Comparison of ENCODE assay signal across 8 cellular contexts in the genomic region with DNA sequence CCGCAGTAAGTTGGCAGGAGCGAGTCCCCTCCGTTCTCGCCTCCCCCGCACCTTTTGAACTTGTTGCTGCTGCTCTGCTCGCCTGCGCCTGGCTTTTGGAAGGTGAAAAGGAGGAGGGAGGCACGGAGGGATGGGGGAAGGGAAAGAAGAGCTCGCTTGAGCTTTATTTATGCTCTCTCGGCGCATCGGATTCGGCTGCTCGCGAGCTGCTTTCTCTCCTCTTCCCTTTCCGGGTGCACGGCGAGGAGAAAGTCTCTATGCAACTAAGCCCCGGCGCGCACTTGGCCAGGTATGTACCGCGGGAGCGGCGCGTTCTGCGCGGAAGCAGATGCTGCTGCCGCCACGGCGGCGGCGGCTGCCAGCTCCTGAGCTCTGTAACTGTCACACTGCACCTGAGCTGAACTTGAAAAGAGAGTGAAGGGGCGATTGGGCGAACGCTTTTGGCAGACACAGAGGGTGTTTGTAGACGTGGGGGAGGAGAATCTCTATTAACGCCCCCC. TPM values are rescaled to one million over a fixed set of nuclear protein-coding genes. Genes with fewer than 3 reads are reported as not detected.
DNase-seq lines count a peak whose midpoint lies in the region; ATAC-seq lines count a peak whose summit lies in the region.

No MANE protein-coding gene starts in this region.

- ATAC-seq in HG02642 (IDR thresholded peaks at IDR 0.05; ENCODE audit: poor library complexity, unreplicated experiment) = peak; percentile 77
- peak; percentile 32 for ATAC-seq in stimulated activated effector memory CD8-positive, alpha-beta T cell treated with anti-CD3 and anti-CD28 coated beads, Interleukin-12 subunit alpha, Interleukin-12 subunit beta, amount 100 ng/mL, for 72 hours

- H3K27ac ChIP-seq in iPS-20b (ENCODE audit: low read length) = no peak overlapping the region

- DNase-seq in activated CD4-positive, alpha-beta T cell treated with anti-CD3 and anti-CD28 coated beads, Interleukin-2, amount 10 ng/mL, durations not matched to agents 24 days and 14 days = peak; percentile 66
- no peak for DNase-seq in activated CD4-positive, alpha-beta T cell treated with anti-CD3 and anti-CD28 coated beads, Interleukin-2, amount 50 U/mL, for 1 hour
- DNase-seq in NCI-H1694 treated with DMSO at 0.1 percent for 48 hours (lab: John Stamatoyannopoulos, UW) (peak; percentile 30), astrocyte of the hippocampus (ENCODE audit: low read depth, low spot score) (peak; percentile 45), NOMO-1 treated with dmso at 0.1 percent for 144 hours (lab: John Stamatoyannopoulos, UW; ENCODE audit: unreplicated experiment) (no peak)
- DNase-seq in stimulated activated effector memory CD8-positive, alpha-beta T cell treated with anti-CD3 and anti-CD28 coated beads, Interleukin-12 subunit alpha, Interleukin-12 subunit beta, amount 100 ng/mL, for 72 hours (ENCODE audit: low spot score in 2 of 2) = no peak

- no peaks in the 10 kb centered on the region for H3K36me3 Mint-ChIP-seq in activated CD4-positive, alpha-beta T cell treated with anti-CD3 and anti-CD28 coated beads, Interleukin-2, amount 10 ng/mL, durations not matched to agents 24 days and 14 days (ENCODE audit: low read depth)
- no peaks in the 10 kb centered on the region for H3K36me3 Mint-ChIP-seq in stimulated activated effector memory CD8-positive, alpha-beta T cell treated with anti-CD3 and anti-CD28 coated beads, Interleukin-12 subunit alpha, Interleukin-12 subunit beta, amount 100 ng/mL, for 72 hours

- H3K9me3 ChIP-seq in iPS-20b (ENCODE audit: insufficient read depth, low read depth, low read length) = no peaks in the 10 kb centered on the region

- no peaks in the 10 kb centered on the region for H3K9me3 Mint-ChIP-seq in activated CD4-positive, alpha-beta T cell treated with anti-CD3 and anti-CD28 coated beads, Interleukin-2, amount 10 ng/mL, durations not matched to agents 24 days and 14 days
- no peaks in the 10 kb centered on the region for H3K9me3 Mint-ChIP-seq in stimulated activated effector memory CD8-positive, alpha-beta T cell treated with anti-CD3 and anti-CD28 coated beads, Interleukin-12 subunit alpha, Interleukin-12 subunit beta, amount 100 ng/mL, for 72 hours

- H3K27me3 Mint-ChIP-seq in activated CD4-positive, alpha-beta T cell treated with anti-CD3 and anti-CD28 coated beads, Interleukin-2, amount 10 ng/mL, durations not matched to agents 24 days and 14 days = peaks cover 30% of the 10 kb centered on the region

- peaks cover 7% of the 10 kb centered on the region for H3K4me1 Mint-ChIP-seq in activated CD4-positive, alpha-beta T cell treated with anti-CD3 and anti-CD28 coated beads, Interleukin-2, amount 10 ng/mL, durations not matched to agents 24 days and 14 days
- H3K4me1 Mint-ChIP-seq in stimulated activated effector memory CD8-positive, alpha-beta T cell treated with anti-CD3 and anti-CD28 coated beads, Interleukin-12 subunit alpha, Interleukin-12 subunit beta, amount 100 ng/mL, for 72 hours = no peaks in the 10 kb centered on the region

- H3K4me1 ChIP-seq in iPS-20b (ENCODE audit: insufficient read depth, low read length) = peaks cover 5% of the 10 kb centered on the region; the same call in 1 of the 2 replicates

- peak overlapping the region; percentile 85 for H3K4me3 Mint-ChIP-seq in activated CD4-positive, alpha-beta T cell treated with anti-CD3 and anti-CD28 coated beads, Interleukin-2, amount 10 ng/mL, durations not matched to agents 24 days and 14 days
- H3K4me3 Mint-ChIP-seq in stimulated activated effector memory CD8-positive, alpha-beta T cell treated with anti-CD3 and anti-CD28 coated beads, Interleukin-12 subunit alpha, Interleukin-12 subunit beta, amount 100 ng/mL, for 72 hours = no peak overlapping the region

- peaks cover 28% of the 10 kb centered on the region for H3K27me3 ChIP-seq in iPS-20b (ENCODE audit: insufficient read depth, low read length)

- no peaks in the 10 kb centered on the region for H3K36me3 ChIP-seq in iPS-20b (ENCODE audit: insufficient read depth, low read depth, low read length)

- intact Hi-C loops in activated CD4-positive, alpha-beta T cell treated with anti-CD3 and anti-CD28 coated beads, Interleukin-2, amount 10 ng/mL, durations not matched to agents 24 days and 14 days (cut with micrococcal nuclease) = no loop called here

- peak overlapping the region; percentile 71 for H3K4me3 ChIP-seq in iPS-20b (ENCODE audit: low read length)

- peak overlapping the region; percentile 77; the same call in 1 of the 2 replicates for H3K9ac ChIP-seq in iPS-20b (ENCODE audit: low read depth, low read length)

- H3K27ac Mint-ChIP-seq in activated CD4-positive, alpha-beta T cell treated with anti-CD3 and anti-CD28 coated beads, Interleukin-2, amount 10 ng/mL, durations not matched to agents 24 days and 14 days = no peak overlapping the region
- H3K27ac Mint-ChIP-seq in stimulated activated effector memory CD8-positive, alpha-beta T cell treated with anti-CD3 and anti-CD28 coated beads, Interleukin-12 subunit alpha, Interleukin-12 subunit beta, amount 100 ng/mL, for 72 hours = no peak overlapping the region

RNA-seq across cellular contexts. Expression of a gene that starts 0.6 kb away (rescaled TPM):
- not detected in 2 replicates for total RNA-seq in activated CD4-positive, alpha-beta T cell treated with anti-CD3 and anti-CD28 coated beads, Interleukin-2, amount 10 ng/mL, durations not matched to agents 24 days and 14 days

Comparison
In these comparisons a context has a peak if more than half of its experiments do, and no peak if none do; other contexts are left out.
1. DNase-seq: peak in activated CD4-positive, alpha-beta T cell treated with anti-CD3 and anti-CD28 coated beads, Interleukin-2, amount 10 ng/mL, durations not matched to agents 24 days and 14 days (single experiment), NCI-H1694 treated with DMSO at 0.1 percent for 48 hours (single experiment) and astrocyte of the hippocampus (single experiment); none in activated CD4-positive, alpha-beta T cell treated with anti-CD3 and anti-CD28 coated beads, Interleukin-2, amount 50 U/mL, for 1 hour (single experiment), stimulated activated effector memory CD8-positive, alpha-beta T cell treated with anti-CD3 and anti-CD28 coated beads, Interleukin-12 subunit alpha, Interleukin-12 subunit beta, amount 100 ng/mL, for 72 hours (0 of 2) and NOMO-1 treated with dmso at 0.1 percent for 144 hours (single experiment).